1 cellular context compared by ENCODE assay signal in the genomic region with DNA sequence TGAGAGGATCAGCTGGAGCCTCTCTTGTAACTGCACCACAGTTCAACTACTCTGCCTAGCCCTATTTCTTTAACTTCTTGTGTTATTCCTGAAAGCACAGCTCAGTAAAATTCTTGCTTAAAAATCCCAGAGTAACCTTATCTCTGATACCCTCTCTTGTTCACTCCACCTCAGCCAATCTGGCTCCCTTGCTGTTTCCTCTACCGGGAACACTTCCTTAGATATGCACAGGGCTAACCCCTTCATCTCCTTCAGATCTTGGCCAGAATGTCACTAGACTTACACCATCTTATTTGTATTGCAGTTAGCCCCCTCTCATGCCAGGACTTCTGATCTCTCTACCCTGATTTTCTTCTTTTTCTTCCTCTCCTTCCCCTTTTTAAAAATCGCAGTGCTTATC.
TF ChIP-seq lines count a peak whose summit lies in the region.

No MANE protein-coding gene starts in this region.

TF ChIP-seq in WTC11, 78 proteins besides CTCF, POLR2A, EP300 and RAD21 (continued from another document):
- TF ChIP-seq, protein P1, sequence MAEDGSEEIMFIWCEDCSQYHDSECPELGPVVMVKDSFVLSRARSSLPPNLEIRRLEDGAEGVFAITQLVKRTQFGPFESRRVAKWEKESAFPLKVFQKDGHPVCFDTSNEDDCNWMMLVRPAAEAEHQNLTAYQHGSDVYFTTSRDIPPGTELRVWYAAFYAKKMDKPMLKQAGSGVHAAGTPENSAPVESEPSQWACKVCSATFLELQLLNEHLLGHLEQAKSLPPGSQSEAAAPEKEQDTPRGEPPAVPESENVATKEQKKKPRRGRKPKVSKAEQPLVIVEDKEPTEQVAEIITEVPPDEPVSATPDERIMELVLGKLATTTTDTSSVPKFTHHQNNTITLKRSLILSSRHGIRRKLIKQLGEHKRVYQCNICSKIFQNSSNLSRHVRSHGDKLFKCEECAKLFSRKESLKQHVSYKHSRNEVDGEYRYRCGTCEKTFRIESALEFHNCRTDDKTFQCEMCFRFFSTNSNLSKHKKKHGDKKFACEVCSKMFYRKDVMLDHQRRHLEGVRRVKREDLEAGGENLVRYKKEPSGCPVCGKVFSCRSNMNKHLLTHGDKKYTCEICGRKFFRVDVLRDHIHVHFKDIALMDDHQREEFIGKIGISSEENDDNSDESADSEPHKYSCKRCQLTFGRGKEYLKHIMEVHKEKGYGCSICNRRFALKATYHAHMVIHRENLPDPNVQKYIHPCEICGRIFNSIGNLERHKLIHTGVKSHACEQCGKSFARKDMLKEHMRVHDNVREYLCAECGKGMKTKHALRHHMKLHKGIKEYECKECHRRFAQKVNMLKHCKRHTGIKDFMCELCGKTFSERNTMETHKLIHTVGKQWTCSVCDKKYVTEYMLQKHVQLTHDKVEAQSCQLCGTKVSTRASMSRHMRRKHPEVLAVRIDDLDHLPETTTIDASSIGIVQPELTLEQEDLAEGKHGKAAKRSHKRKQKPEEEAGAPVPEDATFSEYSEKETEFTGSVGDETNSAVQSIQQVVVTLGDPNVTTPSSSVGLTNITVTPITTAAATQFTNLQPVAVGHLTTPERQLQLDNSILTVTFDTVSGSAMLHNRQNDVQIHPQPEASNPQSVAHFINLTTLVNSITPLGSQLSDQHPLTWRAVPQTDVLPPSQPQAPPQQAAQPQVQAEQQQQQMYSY (CRISPR knock-in tag; IDR thresholded peaks at IDR 0.05) = no peak
- no peak for TF ChIP-seq MXD4 (CRISPR knock-in tag; IDR thresholded peaks at IDR 0.05; ENCODE audit: borderline replicate concordance)
- TF ChIP-seq, protein P2, sequence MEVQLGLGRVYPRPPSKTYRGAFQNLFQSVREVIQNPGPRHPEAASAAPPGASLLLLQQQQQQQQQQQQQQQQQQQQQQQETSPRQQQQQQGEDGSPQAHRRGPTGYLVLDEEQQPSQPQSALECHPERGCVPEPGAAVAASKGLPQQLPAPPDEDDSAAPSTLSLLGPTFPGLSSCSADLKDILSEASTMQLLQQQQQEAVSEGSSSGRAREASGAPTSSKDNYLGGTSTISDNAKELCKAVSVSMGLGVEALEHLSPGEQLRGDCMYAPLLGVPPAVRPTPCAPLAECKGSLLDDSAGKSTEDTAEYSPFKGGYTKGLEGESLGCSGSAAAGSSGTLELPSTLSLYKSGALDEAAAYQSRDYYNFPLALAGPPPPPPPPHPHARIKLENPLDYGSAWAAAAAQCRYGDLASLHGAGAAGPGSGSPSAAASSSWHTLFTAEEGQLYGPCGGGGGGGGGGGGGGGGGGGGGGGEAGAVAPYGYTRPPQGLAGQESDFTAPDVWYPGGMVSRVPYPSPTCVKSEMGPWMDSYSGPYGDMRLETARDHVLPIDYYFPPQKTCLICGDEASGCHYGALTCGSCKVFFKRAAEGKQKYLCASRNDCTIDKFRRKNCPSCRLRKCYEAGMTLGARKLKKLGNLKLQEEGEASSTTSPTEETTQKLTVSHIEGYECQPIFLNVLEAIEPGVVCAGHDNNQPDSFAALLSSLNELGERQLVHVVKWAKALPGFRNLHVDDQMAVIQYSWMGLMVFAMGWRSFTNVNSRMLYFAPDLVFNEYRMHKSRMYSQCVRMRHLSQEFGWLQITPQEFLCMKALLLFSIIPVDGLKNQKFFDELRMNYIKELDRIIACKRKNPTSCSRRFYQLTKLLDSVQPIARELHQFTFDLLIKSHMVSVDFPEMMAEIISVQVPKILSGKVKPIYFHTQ (CRISPR knock-in tag; IDR thresholded peaks at IDR 0.05) = no peak
- TF ChIP-seq, protein P3, sequence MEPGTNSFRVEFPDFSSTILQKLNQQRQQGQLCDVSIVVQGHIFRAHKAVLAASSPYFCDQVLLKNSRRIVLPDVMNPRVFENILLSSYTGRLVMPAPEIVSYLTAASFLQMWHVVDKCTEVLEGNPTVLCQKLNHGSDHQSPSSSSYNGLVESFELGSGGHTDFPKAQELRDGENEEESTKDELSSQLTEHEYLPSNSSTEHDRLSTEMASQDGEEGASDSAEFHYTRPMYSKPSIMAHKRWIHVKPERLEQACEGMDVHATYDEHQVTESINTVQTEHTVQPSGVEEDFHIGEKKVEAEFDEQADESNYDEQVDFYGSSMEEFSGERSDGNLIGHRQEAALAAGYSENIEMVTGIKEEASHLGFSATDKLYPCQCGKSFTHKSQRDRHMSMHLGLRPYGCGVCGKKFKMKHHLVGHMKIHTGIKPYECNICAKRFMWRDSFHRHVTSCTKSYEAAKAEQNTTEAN (CRISPR knock-in tag; IDR thresholded peaks at IDR 0.05) = no peak
- TF ChIP-seq NFATC4 (CRISPR knock-in tag; IDR thresholded peaks at IDR 0.05) = no peak
- no peak for TF ChIP-seq JUN (CRISPR knock-in tag; IDR thresholded peaks at IDR 0.05)
TF ChIP-seq in WTC11: peak in this region for 0.
